Comparison of ENCODE assay signal across 22 cellular contexts in the genomic region with DNA sequence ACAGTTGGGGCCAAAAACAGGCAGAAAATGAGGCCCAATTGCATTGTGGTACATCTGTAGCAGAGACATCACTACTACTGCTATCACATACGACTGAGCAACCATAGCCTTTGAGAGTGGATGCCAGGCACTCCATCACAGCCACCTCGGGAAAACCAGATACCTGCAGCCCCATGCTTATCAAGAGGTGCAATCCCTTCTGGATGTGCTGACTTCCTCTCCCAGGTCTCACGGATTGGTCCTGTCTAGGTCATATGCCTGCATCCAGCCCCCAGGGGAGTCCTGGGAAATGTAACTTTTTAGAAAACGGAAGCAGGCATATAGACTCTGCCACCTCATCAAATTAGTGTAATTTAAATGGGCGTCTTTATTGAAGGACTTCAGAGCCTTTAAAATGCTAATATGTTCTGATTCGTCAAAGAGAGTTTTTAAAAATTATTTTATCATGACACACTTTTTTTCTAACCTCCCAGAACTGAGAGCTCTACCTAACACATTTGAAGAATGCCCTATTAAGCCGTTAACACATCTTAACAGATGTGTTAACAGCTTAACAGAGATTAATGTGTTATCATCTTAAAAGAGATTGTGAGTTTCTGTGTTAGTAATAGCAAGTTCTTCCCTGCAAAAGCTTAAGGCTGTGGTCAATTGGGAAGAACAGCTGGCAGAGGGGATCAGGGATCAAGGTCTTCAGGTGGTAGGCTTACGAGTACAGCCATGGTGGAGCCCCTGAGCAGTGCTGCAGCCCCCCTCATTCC.
"Had no signal": no experiment of that assay in that cellular context is flagged by ENCODE, and none has a peak within 500 bp of the region (broad histone marks: within the 10 kb centered on the region; RNA-seq: fewer than 3 reads in every experiment).

No MANE protein-coding gene starts in this region.

- DNase-seq: colonic mucosa; dermis blood vessel endothelial cell; erythroblast; glutamatergic neuron; immature natural killer cell; left cardiac atrium; left ventricle myocardium inferior; lower lobe of right lung; midbrain; nucleus accumbens; ovary; stimulated activated CD4-positive, alpha-beta T cell treated with anti-CD3 and anti-CD28 coated beads, Interleukin-4, amount 100 ng/mL, for 1 hour; tibial artery; upper lobe of left lung had no signal

- H3K4me2 ChIP-seq: neural progenitor cell had no signal

- ATAC-seq: lower lobe of right lung; natural killer cell treated with Interleukin-12 subunit alpha and Interleukin-12 subunit beta and Interleukin-15 and Interleukin-18, amount 100 ng/mL, for 72 hours; stimulated activated memory B cell treated with anti-CD40 and anti-IgM and Interleukin-4, amounts not matched to agents 10 μg/mL and 1 μg/mL and 100 μg/mL, for 72 hours had no signal

- H3K9ac ChIP-seq: neural progenitor cell had no signal

- H3K27me3 ChIP-seq: colonic mucosa, neural progenitor cell, ovary, right atrium auricular region, tibial artery, upper lobe of left lung, vagina had no signal

- H3K4me3 ChIP-seq: colonic mucosa, left ventricle myocardium inferior, lower lobe of right lung, neural progenitor cell, ovary, right atrium auricular region, tibial artery, upper lobe of left lung, vagina had no signal

- H3K4me1 ChIP-seq: colonic mucosa, left ventricle myocardium inferior, lower lobe of right lung, neural progenitor cell, right atrium auricular region, tibial artery, upper lobe of left lung, vagina had no signal

- H3K27ac ChIP-seq: colonic mucosa, left ventricle myocardium inferior, lower lobe of right lung, neural progenitor cell, ovary, right atrium auricular region, tibial artery, upper lobe of left lung, vagina had no signal

- H3K36me3 ChIP-seq: colonic mucosa, left ventricle myocardium inferior, lower lobe of right lung, neural progenitor cell, ovary, right atrium auricular region, tibial artery, upper lobe of left lung, vagina had no signal

- FAIRE-seq: endothelial cell of umbilical vein, frontal cortex, keratinocyte had no signal

- H3K9me3 ChIP-seq: colonic mucosa, lower lobe of right lung, ovary, right atrium auricular region, upper lobe of left lung had no signal
